In the genomic region with DNA sequence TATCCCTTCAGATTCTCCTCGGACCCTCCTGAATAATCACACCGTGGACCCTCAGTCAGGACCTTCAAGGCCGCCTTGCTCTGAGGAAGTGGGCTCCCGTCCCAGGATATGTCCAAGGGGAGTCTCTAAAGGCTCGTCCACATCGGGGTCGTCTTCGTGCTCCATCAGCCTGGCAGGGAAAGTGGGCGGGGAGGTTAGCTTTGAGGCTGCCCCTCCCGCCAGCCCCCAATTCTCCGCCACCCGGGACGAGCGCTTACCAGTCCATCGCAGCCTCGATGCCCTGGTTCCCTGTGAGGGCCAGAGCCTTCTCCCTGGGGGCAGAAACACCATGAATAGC, we compare ENCODE assay signal across 7 cellular contexts. TPM values are rescaled to one million over a fixed set of nuclear protein-coding genes. Genes with fewer than 3 reads are reported as not detected.
DNase-seq lines count a peak whose midpoint lies in the region; ATAC-seq and TF ChIP-seq lines count a peak whose summit lies in the region.

No MANE protein-coding gene starts in this region.

- no peak for TF ChIP-seq EP300 in stomach (IDR thresholded peaks at IDR 0.05)

- CTCF ChIA-PET in activated CD8-positive, alpha-beta T cell treated with anti-CD3 and anti-CD28 coated beads for 36 hours (lab: Charles Lee), result interaction anchor here (1.2 to 6.5 kb wide), 3 partner anchors 13 to 87 kb away, joined by 4 to 79 read pairs (median 6); a partner anchor contains a TSS

- no peaks in the 10 kb centered on the region for H3K27me3 ChIP-seq in iPS-18a (ENCODE audit: control insufficient read depth, insufficient read depth, low read length)
- H3K27me3 ChIP-seq in stomach, result no peaks in the 10 kb centered on the region

- DNase-seq in HFFc6, result no peak
- DNase-seq in activated CD8-positive, alpha-beta T cell treated with anti-CD3 and anti-CD28 coated beads for 36 hours, result no peak
- no peak for DNase-seq in stomach
- no peak for DNase-seq in stimulated activated CD4-positive, alpha-beta T cell treated with anti-CD3 and anti-CD28 coated beads, Interleukin-4, amount 100 ng/mL, for 1 hour

- TF ChIP-seq CTCF in HFFc6 (IDR thresholded peaks at IDR 0.05), result no peak
- no peak for TF ChIP-seq CTCF in activated CD8-positive, alpha-beta T cell treated with anti-CD3 and anti-CD28 coated beads for 36 hours (IDR thresholded peaks at IDR 0.05)
- TF ChIP-seq CTCF in stomach (IDR thresholded peaks at IDR 0.05), result no peak

- peaks cover 4% of the 10 kb centered on the region; the same call in 1 of the 2 replicates for H3K27me3 Mint-ChIP-seq in HFFc6 (ENCODE audit: insufficient read depth)
- no peaks in the 10 kb centered on the region for H3K27me3 Mint-ChIP-seq in activated CD8-positive, alpha-beta T cell treated with anti-CD3 and anti-CD28 coated beads for 36 hours

- intact Hi-C loops in activated CD8-positive, alpha-beta T cell treated with anti-CD3 and anti-CD28 coated beads for 36 hours (cut with micrococcal nuclease), result no loop called here
- intact Hi-C loops in stomach (cut with DNase I; ENCODE audit: low total_unique reads), result no loop called here

- POLR2A ChIA-PET in activated CD8-positive, alpha-beta T cell treated with anti-CD3 and anti-CD28 coated beads for 36 hours (lab: Charles Lee), result interaction anchor here (0.6 to 21.7 kb wide), 7 partner anchors 7 to 87 kb away, joined by 3 to 263 read pairs (median 15); a partner anchor contains a TSS

- H3K9me3 Mint-ChIP-seq in HFFc6, result no peaks in the 10 kb centered on the region
- no peaks in the 10 kb centered on the region for H3K9me3 Mint-ChIP-seq in activated CD8-positive, alpha-beta T cell treated with anti-CD3 and anti-CD28 coated beads for 36 hours

- H3K36me3 ChIP-seq in iPS-18a (ENCODE audit: control insufficient read depth, low read depth, low read length), result peaks cover 20% of the 10 kb centered on the region
- H3K36me3 ChIP-seq in stomach, result peaks cover 23 to 47% (median 45%) of the 10 kb centered on the region in 4 donors

- no peak for ATAC-seq in activated CD8-positive, alpha-beta T cell treated with anti-CD3 and anti-CD28 coated beads for 36 hours
- ATAC-seq in GM18517 (IDR thresholded peaks at IDR 0.05; ENCODE audit: unreplicated experiment), result no peak
- ATAC-seq in HG03432 (IDR thresholded peaks at IDR 0.05; ENCODE audit: unreplicated experiment), result no peak

- peaks cover 16% of the 10 kb centered on the region for H3K36me3 Mint-ChIP-seq in HFFc6 (ENCODE audit: low read depth)
- peaks cover 30% of the 10 kb centered on the region for H3K36me3 Mint-ChIP-seq in activated CD8-positive, alpha-beta T cell treated with anti-CD3 and anti-CD28 coated beads for 36 hours (ENCODE audit: low read depth)

- peak overlapping the region; percentile 88 for H3K9ac ChIP-seq in iPS-18a (ENCODE audit: low read length)

- peak overlapping the region; percentile 94 for H3K27ac Mint-ChIP-seq in HFFc6
- peak overlapping the region; percentile 93 for H3K27ac Mint-ChIP-seq in activated CD8-positive, alpha-beta T cell treated with anti-CD3 and anti-CD28 coated beads for 36 hours

- peaks cover 27% of the 10 kb centered on the region for H3K4me1 Mint-ChIP-seq in HFFc6 (ENCODE audit: low read depth)
- peaks cover 29% of the 10 kb centered on the region for H3K4me1 Mint-ChIP-seq in activated CD8-positive, alpha-beta T cell treated with anti-CD3 and anti-CD28 coated beads for 36 hours (ENCODE audit: low read depth)

- WGBS in stomach, 5 donors, result 2 to 4% (median 3%) methylated on average over 9 to 16 of the region's 16 CpGs

- TF ChIP-seq POLR2A in stomach (IDR thresholded peaks at IDR 0.05), result no peak

- H3K9me3 ChIP-seq in iPS-18a (ENCODE audit: control insufficient read depth, low read depth, low read length), result no peaks in the 10 kb centered on the region
- H3K9me3 ChIP-seq in stomach, result no peaks in the 10 kb centered on the region

- H3K4me3 Mint-ChIP-seq in HFFc6, result peak overlapping the region; percentile 91
- peak overlapping the region; percentile 86 for H3K4me3 Mint-ChIP-seq in activated CD8-positive, alpha-beta T cell treated with anti-CD3 and anti-CD28 coated beads for 36 hours

- no peak overlapping the region for H3K27ac ChIP-seq in iPS-18a (ENCODE audit: low read length)
- H3K27ac ChIP-seq in stomach, result peak overlapping the region; percentile 91 to 95 (median 93)

- H3K4me3 ChIP-seq in iPS-18a (ENCODE audit: low read length) (peak overlapping the region; percentile 92), stomach (peak overlapping the region; percentile 92 to 99 (median 99))

- H3K4me1 ChIP-seq in iPS-18a (ENCODE audit: control insufficient read depth, low read depth, low read length), result no peaks in the 10 kb centered on the region
- H3K4me1 ChIP-seq in stomach, result peaks cover 20 to 56% (median 39%) of the 10 kb centered on the region in 4 donors

RNA-seq across cellular contexts. Expression of a gene that starts 0.5 kb away (rescaled TPM):
- 100 to 1,000 TPM in 3 of 6 experiments, 10 to 100 TPM in 3; 85.2 to 114 (median 96.5) TPM for total RNA-seq in HFFc6 (2021; fragmentation: NEBNext Ultra II Directional; extraction: Animal tissue kit (Norgen Biotek cat#: 25700))
- 100 to 1,000 TPM; 104 to 120 TPM for total RNA-seq in activated CD8-positive, alpha-beta T cell treated with anti-CD3 and anti-CD28 coated beads for 36 hours
- 100 to 1,000 TPM in 3 of 5 donors, 10 to 100 TPM in 2; 78.6 to 236 (median 151) TPM for total RNA-seq in stomach
- polyA plus RNA-seq in stomach, result 100 to 1,000 TPM; 113 to 236 (median 194) TPM

RNA-seq across cellular contexts. Expression of a gene that starts 6.3 kb away (rescaled TPM):
- total RNA-seq in HFFc6 (2021; fragmentation: NEBNext Ultra II Directional; extraction: Animal tissue kit (Norgen Biotek cat#: 25700)), result 1 to 10 TPM; 2.8 to 4.5 (median 3.7) TPM
- total RNA-seq in activated CD8-positive, alpha-beta T cell treated with anti-CD3 and anti-CD28 coated beads for 36 hours, result 10 to 100 TPM; 12.0 to 12.9 TPM
- total RNA-seq in stomach, result 10 to 100 TPM in 3 of 5 donors, 1 to 10 TPM in 1, under 1 TPM in 1; 0.45 to 56.6 (median 10.3) TPM
- polyA plus RNA-seq in stomach, result 1 to 10 TPM; 4.9 to 6.8 (median 5.5) TPM

RNA-seq across cellular contexts. Expression of a gene that starts 6.9 kb away (rescaled TPM):
- 10 to 100 TPM in 5 of 6 experiments, 1 to 10 TPM in 1; 9.8 to 14.2 (median 11.3) TPM for total RNA-seq in HFFc6 (2021; fragmentation: NEBNext Ultra II Directional; extraction: Animal tissue kit (Norgen Biotek cat#: 25700))
- 1 to 10 TPM; 4.7 TPM for total RNA-seq in activated CD8-positive, alpha-beta T cell treated with anti-CD3 and anti-CD28 coated beads for 36 hours
- 10 to 100 TPM in 2 of 5 donors, 1 to 10 TPM in 3; 4.2 to 49.8 (median 8.1) TPM for total RNA-seq in stomach
- 10 to 100 TPM; 16.2 to 30.3 (median 20.9) TPM for polyA plus RNA-seq in stomach

RNA-seq across cellular contexts. Expression of a gene that starts 10.9 kb away (rescaled TPM):
- total RNA-seq in HFFc6 (2021; fragmentation: NEBNext Ultra II Directional; extraction: Animal tissue kit (Norgen Biotek cat#: 25700)), result 1 to 10 TPM; 1.2 to 4.0 (median 1.4) TPM
- total RNA-seq in activated CD8-positive, alpha-beta T cell treated with anti-CD3 and anti-CD28 coated beads for 36 hours, result not detected
- total RNA-seq in stomach, result 10 to 100 TPM in 2 of 5 donors, 1 to 10 TPM in 3; 4.0 to 20.0 (median 8.2) TPM
- polyA plus RNA-seq in stomach, result 1 to 10 TPM; 1.6 to 4.6 (median 1.8) TPM

RNA-seq across cellular contexts. Expression of a gene that starts 13.3 kb away (rescaled TPM):
- total RNA-seq in HFFc6 (2021; fragmentation: NEBNext Ultra II Directional; extraction: Animal tissue kit (Norgen Biotek cat#: 25700)), result 10 to 100 TPM; 12.3 to 23.6 (median 17.2) TPM
- 10 to 100 TPM; 37.1 to 43.6 TPM for total RNA-seq in activated CD8-positive, alpha-beta T cell treated with anti-CD3 and anti-CD28 coated beads for 36 hours
- total RNA-seq in stomach, result 1 to 10 TPM in 4 of 5 donors, not detected in 1; 3.5 to 7.6 (median 4.9) TPM
- polyA plus RNA-seq in stomach, result 10 to 100 TPM in 2 of 3 donors, 1 to 10 TPM in 1; 8.7 to 25.5 (median 19.9) TPM
